ENCODE assay signal across 1 cellular context in the genomic region with DNA sequence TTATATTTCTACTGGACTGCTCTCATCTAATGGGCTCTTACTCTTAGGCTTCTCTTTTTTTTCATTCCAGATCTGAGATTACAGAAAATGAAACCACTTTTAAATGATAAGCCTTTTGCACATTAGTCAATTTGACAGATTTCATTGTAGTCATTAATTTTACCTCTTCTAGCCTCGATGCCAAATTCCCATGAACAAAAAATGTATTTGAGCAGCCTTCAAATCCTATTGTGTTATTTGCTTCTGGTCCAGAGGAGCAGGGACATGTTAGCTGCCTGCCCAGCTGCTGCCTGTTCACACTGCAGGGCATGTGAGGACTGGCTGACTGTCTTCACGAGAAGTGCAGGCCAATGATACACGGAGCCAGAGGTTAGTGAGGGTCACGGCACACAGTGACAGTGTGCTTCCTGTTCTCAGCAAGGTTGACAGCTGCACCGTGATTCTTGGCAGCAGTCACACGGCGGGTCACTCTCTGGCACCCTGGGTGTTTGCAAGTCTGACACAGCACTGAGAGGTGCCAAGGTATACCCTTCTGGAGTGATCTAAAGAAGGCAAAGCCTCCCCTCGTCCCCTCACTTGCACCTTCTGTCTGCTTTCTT.
TF ChIP-seq lines count a peak whose summit lies in the region.

No MANE protein-coding gene starts in this region.

TF ChIP-seq in HepG2, 621 proteins besides CTCF, POLR2A, EP300 and RAD21 (continued from another document and continues in another):
- TF ChIP-seq, protein P1, sequence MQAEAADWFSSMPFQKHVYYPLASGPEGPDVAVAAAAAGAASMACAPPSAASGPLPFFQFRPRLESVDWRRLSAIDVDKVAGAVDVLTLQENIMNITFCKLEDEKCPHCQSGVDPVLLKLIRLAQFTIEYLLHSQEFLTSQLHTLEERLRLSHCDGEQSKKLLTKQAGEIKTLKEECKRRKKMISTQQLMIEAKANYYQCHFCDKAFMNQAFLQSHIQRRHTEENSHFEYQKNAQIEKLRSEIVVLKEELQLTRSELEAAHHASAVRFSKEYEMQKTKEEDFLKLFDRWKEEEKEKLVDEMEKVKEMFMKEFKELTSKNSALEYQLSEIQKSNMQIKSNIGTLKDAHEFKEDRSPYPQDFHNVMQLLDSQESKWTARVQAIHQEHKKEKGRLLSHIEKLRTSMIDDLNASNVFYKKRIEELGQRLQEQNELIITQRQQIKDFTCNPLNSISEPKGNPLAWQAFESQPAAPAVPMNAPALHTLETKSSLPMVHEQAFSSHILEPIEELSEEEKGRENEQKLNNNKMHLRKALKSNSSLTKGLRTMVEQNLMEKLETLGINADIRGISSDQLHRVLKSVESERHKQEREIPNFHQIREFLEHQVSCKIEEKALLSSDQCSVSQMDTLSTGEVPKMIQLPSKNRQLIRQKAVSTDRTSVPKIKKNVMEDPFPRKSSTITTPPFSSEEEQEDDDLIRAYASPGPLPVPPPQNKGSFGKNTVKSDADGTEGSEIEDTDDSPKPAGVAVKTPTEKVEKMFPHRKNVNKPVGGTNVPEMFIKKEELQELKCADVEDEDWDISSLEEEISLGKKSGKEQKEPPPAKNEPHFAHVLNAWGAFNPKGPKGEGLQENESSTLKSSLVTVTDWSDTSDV (CRISPR knock-in tag; IDR thresholded peaks at IDR 0.05) = no peak
- TF ChIP-seq MEIS1 (CRISPR knock-in tag; IDR thresholded peaks at IDR 0.05; ENCODE audit: borderline replicate concordance) = peak; percentile 40; the same call in 1 of the 2 replicates
- TF ChIP-seq SRY (CRISPR knock-in tag; IDR thresholded peaks at IDR 0.05) = 0 out of 2 replicates have a peak, but pooled peaks have one; percentile 31
- TF ChIP-seq, protein P2, sequence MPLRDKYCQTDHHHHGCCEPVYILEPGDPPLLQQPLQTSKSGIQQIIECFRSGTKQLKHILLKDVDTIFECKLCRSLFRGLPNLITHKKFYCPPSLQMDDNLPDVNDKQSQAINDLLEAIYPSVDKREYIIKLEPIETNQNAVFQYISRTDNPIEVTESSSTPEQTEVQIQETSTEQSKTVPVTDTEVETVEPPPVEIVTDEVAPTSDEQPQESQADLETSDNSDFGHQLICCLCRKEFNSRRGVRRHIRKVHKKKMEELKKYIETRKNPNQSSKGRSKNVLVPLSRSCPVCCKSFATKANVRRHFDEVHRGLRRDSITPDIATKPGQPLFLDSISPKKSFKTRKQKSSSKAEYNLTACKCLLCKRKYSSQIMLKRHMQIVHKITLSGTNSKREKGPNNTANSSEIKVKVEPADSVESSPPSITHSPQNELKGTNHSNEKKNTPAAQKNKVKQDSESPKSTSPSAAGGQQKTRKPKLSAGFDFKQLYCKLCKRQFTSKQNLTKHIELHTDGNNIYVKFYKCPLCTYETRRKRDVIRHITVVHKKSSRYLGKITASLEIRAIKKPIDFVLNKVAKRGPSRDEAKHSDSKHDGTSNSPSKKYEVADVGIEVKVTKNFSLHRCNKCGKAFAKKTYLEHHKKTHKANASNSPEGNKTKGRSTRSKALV (CRISPR knock-in tag; IDR thresholded peaks at IDR 0.05) = no peak
- no peak for TF ChIP-seq ZFAT (CRISPR knock-in tag; conservative IDR thresholded peaks at IDR 0.05)
- no peak for TF ChIP-seq HOXA7 (CRISPR knock-in tag; IDR thresholded peaks at IDR 0.05)
- TF ChIP-seq, protein P3, sequence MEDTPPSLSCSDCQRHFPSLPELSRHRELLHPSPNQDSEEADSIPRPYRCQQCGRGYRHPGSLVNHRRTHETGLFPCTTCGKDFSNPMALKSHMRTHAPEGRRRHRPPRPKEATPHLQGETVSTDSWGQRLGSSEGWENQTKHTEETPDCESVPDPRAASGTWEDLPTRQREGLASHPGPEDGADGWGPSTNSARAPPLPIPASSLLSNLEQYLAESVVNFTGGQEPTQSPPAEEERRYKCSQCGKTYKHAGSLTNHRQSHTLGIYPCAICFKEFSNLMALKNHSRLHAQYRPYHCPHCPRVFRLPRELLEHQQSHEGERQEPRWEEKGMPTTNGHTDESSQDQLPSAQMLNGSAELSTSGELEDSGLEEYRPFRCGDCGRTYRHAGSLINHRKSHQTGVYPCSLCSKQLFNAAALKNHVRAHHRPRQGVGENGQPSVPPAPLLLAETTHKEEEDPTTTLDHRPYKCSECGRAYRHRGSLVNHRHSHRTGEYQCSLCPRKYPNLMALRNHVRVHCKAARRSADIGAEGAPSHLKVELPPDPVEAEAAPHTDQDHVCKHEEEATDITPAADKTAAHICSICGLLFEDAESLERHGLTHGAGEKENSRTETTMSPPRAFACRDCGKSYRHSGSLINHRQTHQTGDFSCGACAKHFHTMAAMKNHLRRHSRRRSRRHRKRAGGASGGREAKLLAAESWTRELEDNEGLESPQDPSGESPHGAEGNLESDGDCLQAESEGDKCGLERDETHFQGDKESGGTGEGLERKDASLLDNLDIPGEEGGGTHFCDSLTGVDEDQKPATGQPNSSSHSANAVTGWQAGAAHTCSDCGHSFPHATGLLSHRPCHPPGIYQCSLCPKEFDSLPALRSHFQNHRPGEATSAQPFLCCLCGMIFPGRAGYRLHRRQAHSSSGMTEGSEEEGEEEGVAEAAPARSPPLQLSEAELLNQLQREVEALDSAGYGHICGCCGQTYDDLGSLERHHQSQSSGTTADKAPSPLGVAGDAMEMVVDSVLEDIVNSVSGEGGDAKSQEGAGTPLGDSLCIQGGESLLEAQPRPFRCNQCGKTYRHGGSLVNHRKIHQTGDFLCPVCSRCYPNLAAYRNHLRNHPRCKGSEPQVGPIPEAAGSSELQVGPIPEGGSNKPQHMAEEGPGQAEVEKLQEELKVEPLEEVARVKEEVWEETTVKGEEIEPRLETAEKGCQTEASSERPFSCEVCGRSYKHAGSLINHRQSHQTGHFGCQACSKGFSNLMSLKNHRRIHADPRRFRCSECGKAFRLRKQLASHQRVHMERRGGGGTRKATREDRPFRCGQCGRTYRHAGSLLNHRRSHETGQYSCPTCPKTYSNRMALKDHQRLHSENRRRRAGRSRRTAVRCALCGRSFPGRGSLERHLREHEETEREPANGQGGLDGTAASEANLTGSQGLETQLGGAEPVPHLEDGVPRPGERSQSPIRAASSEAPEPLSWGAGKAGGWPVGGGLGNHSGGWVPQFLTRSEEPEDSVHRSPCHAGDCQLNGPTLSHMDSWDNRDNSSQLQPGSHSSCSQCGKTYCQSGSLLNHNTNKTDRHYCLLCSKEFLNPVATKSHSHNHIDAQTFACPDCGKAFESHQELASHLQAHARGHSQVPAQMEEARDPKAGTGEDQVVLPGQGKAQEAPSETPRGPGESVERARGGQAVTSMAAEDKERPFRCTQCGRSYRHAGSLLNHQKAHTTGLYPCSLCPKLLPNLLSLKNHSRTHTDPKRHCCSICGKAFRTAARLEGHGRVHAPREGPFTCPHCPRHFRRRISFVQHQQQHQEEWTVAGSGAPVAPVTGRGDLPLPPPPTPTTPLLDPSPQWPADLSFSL (CRISPR knock-in tag; IDR thresholded peaks at IDR 0.05) = no peak
- no peak for TF ChIP-seq KMT2B (CRISPR knock-in tag; IDR thresholded peaks at IDR 0.05)
- TF ChIP-seq, protein P4, sequence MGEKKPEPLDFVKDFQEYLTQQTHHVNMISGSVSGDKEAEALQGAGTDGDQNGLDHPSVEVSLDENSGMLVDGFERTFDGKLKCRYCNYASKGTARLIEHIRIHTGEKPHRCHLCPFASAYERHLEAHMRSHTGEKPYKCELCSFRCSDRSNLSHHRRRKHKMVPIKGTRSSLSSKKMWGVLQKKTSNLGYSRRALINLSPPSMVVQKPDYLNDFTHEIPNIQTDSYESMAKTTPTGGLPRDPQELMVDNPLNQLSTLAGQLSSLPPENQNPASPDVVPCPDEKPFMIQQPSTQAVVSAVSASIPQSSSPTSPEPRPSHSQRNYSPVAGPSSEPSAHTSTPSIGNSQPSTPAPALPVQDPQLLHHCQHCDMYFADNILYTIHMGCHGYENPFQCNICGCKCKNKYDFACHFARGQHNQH (CRISPR knock-in tag; IDR thresholded peaks at IDR 0.05) = peak; percentile 62; the same call in 1 of the 2 replicates
- TF ChIP-seq, protein P5, sequence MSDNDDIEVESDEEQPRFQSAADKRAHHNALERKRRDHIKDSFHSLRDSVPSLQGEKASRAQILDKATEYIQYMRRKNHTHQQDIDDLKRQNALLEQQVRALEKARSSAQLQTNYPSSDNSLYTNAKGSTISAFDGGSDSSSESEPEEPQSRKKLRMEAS (IDR thresholded peaks at IDR 0.05) = peak; percentile 76
- no peak for TF ChIP-seq MIER2 (CRISPR knock-in tag; IDR thresholded peaks at IDR 0.05)
- TF ChIP-seq, protein P6, sequence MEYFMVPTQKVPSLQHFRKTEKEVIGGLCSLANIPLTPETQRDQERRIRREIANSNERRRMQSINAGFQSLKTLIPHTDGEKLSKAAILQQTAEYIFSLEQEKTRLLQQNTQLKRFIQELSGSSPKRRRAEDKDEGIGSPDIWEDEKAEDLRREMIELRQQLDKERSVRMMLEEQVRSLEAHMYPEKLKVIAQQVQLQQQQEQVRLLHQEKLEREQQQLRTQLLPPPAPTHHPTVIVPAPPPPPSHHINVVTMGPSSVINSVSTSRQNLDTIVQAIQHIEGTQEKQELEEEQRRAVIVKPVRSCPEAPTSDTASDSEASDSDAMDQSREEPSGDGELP (IDR thresholded peaks at IDR 0.05; ENCODE audit: borderline replicate concordance, low read depth) = peak; percentile 60; the same call in 1 of the 2 replicates
- no peak for TF ChIP-seq ATM (IDR thresholded peaks at IDR 0.05; ENCODE audit: borderline replicate concordance)
- TF ChIP-seq ZNF234 (CRISPR knock-in tag; conservative IDR thresholded peaks at IDR 0.05) = no peak
- no peak for TF ChIP-seq XRCC5 (optimal IDR thresholded peaks at IDR 0.05; ENCODE audit: low read length)
- no peak for TF ChIP-seq IKZF4 (CRISPR knock-in tag; IDR thresholded peaks at IDR 0.05; ENCODE audit: borderline replicate concordance, low read depth, not compliant biosample characterization)
- TF ChIP-seq, protein P7, sequence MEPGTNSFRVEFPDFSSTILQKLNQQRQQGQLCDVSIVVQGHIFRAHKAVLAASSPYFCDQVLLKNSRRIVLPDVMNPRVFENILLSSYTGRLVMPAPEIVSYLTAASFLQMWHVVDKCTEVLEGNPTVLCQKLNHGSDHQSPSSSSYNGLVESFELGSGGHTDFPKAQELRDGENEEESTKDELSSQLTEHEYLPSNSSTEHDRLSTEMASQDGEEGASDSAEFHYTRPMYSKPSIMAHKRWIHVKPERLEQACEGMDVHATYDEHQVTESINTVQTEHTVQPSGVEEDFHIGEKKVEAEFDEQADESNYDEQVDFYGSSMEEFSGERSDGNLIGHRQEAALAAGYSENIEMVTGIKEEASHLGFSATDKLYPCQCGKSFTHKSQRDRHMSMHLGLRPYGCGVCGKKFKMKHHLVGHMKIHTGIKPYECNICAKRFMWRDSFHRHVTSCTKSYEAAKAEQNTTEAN (CRISPR knock-in tag; conservative IDR thresholded peaks at IDR 0.05) = no peak
- no peak for TF ChIP-seq ZNF124 (CRISPR knock-in tag; IDR thresholded peaks at IDR 0.05)
- no peak for TF ChIP-seq NFATC3 (CRISPR knock-in tag; IDR thresholded peaks at IDR 0.05)
- TF ChIP-seq, protein P8, sequence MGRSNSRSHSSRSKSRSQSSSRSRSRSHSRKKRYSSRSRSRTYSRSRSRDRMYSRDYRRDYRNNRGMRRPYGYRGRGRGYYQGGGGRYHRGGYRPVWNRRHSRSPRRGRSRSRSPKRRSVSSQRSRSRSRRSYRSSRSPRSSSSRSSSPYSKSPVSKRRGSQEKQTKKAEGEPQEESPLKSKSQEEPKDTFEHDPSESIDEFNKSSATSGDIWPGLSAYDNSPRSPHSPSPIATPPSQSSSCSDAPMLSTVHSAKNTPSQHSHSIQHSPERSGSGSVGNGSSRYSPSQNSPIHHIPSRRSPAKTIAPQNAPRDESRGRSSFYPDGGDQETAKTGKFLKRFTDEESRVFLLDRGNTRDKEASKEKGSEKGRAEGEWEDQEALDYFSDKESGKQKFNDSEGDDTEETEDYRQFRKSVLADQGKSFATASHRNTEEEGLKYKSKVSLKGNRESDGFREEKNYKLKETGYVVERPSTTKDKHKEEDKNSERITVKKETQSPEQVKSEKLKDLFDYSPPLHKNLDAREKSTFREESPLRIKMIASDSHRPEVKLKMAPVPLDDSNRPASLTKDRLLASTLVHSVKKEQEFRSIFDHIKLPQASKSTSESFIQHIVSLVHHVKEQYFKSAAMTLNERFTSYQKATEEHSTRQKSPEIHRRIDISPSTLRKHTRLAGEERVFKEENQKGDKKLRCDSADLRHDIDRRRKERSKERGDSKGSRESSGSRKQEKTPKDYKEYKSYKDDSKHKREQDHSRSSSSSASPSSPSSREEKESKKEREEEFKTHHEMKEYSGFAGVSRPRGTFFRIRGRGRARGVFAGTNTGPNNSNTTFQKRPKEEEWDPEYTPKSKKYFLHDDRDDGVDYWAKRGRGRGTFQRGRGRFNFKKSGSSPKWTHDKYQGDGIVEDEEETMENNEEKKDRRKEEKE (IDR thresholded peaks at IDR 0.05) = no peak
- TF ChIP-seq RXRB (CRISPR knock-in tag; IDR thresholded peaks at IDR 0.05; ENCODE audit: borderline replicate concordance) = peak; percentile 76
- no peak for TF ChIP-seq ZNF678 (CRISPR knock-in tag; IDR thresholded peaks at IDR 0.05)
- peak; percentile 95; the same call in 1 of the 2 replicates for TF ChIP-seq ZNF292 (CRISPR knock-in tag; IDR thresholded peaks at IDR 0.05; ENCODE audit: borderline replicate concordance, low read depth)
- TF ChIP-seq ZSCAN9 (CRISPR knock-in tag; IDR thresholded peaks at IDR 0.05; ENCODE audit: borderline replicate concordance) = no peak
- peak; percentile 33; the same call in 1 of the 2 replicates for TF ChIP-seq KDM5B (CRISPR knock-in tag; IDR thresholded peaks at IDR 0.05; ENCODE audit: borderline replicate concordance)
- TF ChIP-seq ZNF331 (CRISPR knock-in tag; IDR thresholded peaks at IDR 0.05) = 0 out of 2 replicates have a peak, but pooled peaks have one; percentile 14
- TF ChIP-seq ZNF138 (CRISPR knock-in tag; IDR thresholded peaks at IDR 0.05; ENCODE audit: low read depth) = no peak
- TF ChIP-seq TBP (CRISPR knock-in tag; IDR thresholded peaks at IDR 0.05) = no peak
- TF ChIP-seq, protein P9, sequence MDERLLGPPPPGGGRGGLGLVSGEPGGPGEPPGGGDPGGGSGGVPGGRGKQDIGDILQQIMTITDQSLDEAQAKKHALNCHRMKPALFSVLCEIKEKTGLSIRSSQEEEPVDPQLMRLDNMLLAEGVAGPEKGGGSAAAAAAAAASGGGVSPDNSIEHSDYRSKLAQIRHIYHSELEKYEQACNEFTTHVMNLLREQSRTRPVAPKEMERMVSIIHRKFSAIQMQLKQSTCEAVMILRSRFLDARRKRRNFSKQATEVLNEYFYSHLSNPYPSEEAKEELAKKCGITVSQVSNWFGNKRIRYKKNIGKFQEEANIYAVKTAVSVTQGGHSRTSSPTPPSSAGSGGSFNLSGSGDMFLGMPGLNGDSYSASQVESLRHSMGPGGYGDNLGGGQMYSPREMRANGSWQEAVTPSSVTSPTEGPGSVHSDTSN (CRISPR knock-in tag; IDR thresholded peaks at IDR 0.05) = peak; percentile 31; the same call in 1 of the 2 replicates
- TF ChIP-seq NKX3-1 (CRISPR knock-in tag; IDR thresholded peaks at IDR 0.05) = no peak
- TF ChIP-seq TOPORS (CRISPR knock-in tag; IDR thresholded peaks at IDR 0.05) = no peak
- TF ChIP-seq, protein P10, sequence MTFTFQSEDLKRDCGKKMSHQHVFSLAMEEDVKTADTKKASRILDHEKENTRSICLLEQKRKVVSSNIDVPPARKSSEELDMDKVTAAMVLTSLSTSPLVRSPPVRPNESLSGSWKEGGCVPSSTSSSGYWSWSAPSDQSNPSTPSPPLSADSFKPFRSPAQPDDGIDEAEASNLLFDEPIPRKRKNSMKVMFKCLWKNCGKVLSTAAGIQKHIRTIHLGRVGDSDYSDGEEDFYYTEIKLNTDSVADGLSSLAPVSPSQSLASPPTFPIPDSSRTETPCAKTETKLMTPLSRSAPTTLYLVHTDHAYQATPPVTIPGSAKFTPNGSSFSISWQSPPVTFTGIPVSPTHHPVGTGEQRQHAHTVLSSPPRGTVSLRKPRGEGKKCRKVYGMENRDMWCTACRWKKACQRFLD (CRISPR knock-in tag; IDR thresholded peaks at IDR 0.05; ENCODE audit: borderline replicate concordance) = no peak
- no peak for TF ChIP-seq ZNF7 (CRISPR knock-in tag; IDR thresholded peaks at IDR 0.05)
- TF ChIP-seq MAFK (conservative IDR thresholded peaks at IDR 0.05 in 1 of 2, IDR thresholded peaks at IDR 0.05 in 1 of 2; ENCODE audit: low read length in 2 of 2) = no peak
